ENCODE assay signal across 18 cellular contexts in genomic region chr12:124558298-124558697, GRCh38.
"Had no signal": no experiment of that assay in that cellular context is flagged by ENCODE, and none has a peak within 500 bp of the region (broad histone marks: within the 10 kb centered on the region; RNA-seq: fewer than 3 reads in every experiment).

No MANE protein-coding gene starts in this region.

- DNase-seq: activated CD4-positive, alpha-beta T cell treated with anti-CD3 and anti-CD28 coated beads, Interleukin-2, amount 50 U/mL, for 4 hours; activated gamma-delta T cell; central memory CD4-positive, alpha-beta T cell; erythroblast; gastrocnemius medialis; head of caudate nucleus; left ventricle myocardium superior; naive thymus-derived CD4-positive, alpha-beta T cell; psoas muscle; right lobe of liver; stimulated activated naive B cell treated with anti-CD40 and anti-IgM and Interleukin-4, amounts not matched to agents 10 μg/mL and 1 μg/mL and 100 μg/mL, for 72 hours; T-helper 1 cell had no signal

- FAIRE-seq: colon, endometrium had no signal

- H3K27ac Mint-ChIP-seq: activated naive CD4-positive, alpha-beta T cell treated with anti-CD3 and anti-CD28 coated beads, Interleukin-2, amount 50 U/mL, for 24 hours; memory B cell; naive thymus-derived CD4-positive, alpha-beta T cell; stimulated activated naive B cell treated with anti-CD40 and anti-IgM and Interleukin-4, amounts not matched to agents 10 μg/mL and 1 μg/mL and 100 μg/mL, for 72 hours had no signal

- ATAC-seq: gastrocnemius medialis; naive thymus-derived CD4-positive, alpha-beta T cell; psoas muscle; right lobe of liver; stimulated activated naive B cell treated with anti-CD40 and anti-IgM and Interleukin-4, amounts not matched to agents 10 μg/mL and 1 μg/mL and 100 μg/mL, for 72 hours had no signal

- H3K36me3 ChIP-seq: adrenal gland, gastrocnemius medialis, ovary, right lobe of liver had no signal

- H3K9me3 Mint-ChIP-seq: activated naive CD4-positive, alpha-beta T cell treated with anti-CD3 and anti-CD28 coated beads, Interleukin-2, amount 50 U/mL, for 24 hours; naive thymus-derived CD4-positive, alpha-beta T cell had no signal

- H3K27ac ChIP-seq: gastrocnemius medialis, ovary, psoas muscle, right lobe of liver had no signal

- H3K27me3 ChIP-seq: adrenal gland, gastrocnemius medialis, ovary, right lobe of liver had no signal

- H3K4me3 ChIP-seq: adrenal gland, gastrocnemius medialis, ovary, psoas muscle, right lobe of liver had no signal

- H3K9me3 ChIP-seq: adrenal gland, gastrocnemius medialis, ovary, psoas muscle, right lobe of liver had no signal

- H3K27me3 Mint-ChIP-seq: activated naive CD4-positive, alpha-beta T cell treated with anti-CD3 and anti-CD28 coated beads, Interleukin-2, amount 50 U/mL, for 24 hours; memory B cell; naive thymus-derived CD4-positive, alpha-beta T cell; stimulated activated naive B cell treated with anti-CD40 and anti-IgM and Interleukin-4, amounts not matched to agents 10 μg/mL and 1 μg/mL and 100 μg/mL, for 72 hours had no signal

- H3K4me3 Mint-ChIP-seq: activated naive CD4-positive, alpha-beta T cell treated with anti-CD3 and anti-CD28 coated beads, Interleukin-2, amount 50 U/mL, for 24 hours; memory B cell; stimulated activated naive B cell treated with anti-CD40 and anti-IgM and Interleukin-4, amounts not matched to agents 10 μg/mL and 1 μg/mL and 100 μg/mL, for 72 hours had no signal
